In the genomic region with DNA sequence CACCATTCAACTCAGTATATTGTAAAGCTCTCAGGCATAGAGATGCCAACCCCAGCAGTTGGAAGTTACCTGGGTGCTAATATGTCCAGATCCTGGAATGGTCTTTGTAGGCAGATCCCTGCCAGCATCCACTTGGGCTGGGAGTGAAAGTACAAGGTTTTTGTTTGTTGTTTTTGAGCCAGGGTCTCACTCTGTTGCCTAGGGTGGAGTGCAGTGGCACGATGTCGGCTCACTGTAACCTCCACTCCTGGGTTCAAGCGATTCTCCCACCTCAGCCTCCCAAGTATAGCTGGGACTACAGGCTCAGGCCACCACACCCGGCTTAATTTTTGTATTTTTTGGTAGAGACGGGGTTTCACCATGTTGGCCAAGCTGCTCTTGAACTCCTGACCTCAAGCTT, we compare ENCODE assay signal across 21 cellular contexts.
A peak's percentile ranks its signal among the peaks of the same experiment; 100 is the strongest.
DNase-seq lines count a peak whose midpoint lies in the region; ATAC-seq and TF ChIP-seq lines count a peak whose summit lies in the region.
"Had no signal": no experiment of that assay in that cellular context is flagged by ENCODE, and none has a peak within 500 bp of the region (broad histone marks: within the 10 kb centered on the region; RNA-seq: fewer than 3 reads in every experiment).

No MANE protein-coding gene starts in this region.

- TF ChIP-seq POLR2A in Peyer's patch (IDR thresholded peaks at IDR 0.05), result no peak

- no peaks in the 10 kb centered on the region for H3K27me3 ChIP-seq in Peyer's patch
- H3K27me3 ChIP-seq in lower lobe of right lung (ENCODE audit: low read depth), result peaks cover 9% of the 10 kb centered on the region

- H3K27me3 Mint-ChIP-seq in activated CD4-positive, alpha-beta T cell treated with anti-CD3 and anti-CD28 coated beads, Interleukin-2, amount 10 ng/mL, durations not matched to agents 24 days and 14 days, result peaks cover 7% of the 10 kb centered on the region

- H3K9me3 ChIP-seq in Peyer's patch (no peaks in the 10 kb centered on the region), lower lobe of right lung (no peaks in the 10 kb centered on the region)
- H3K9me3 ChIP-seq: A549 had no signal

- intact Hi-C loops in lower lobe of right lung (cut with DNase I), result loop anchor here (10.0 kb wide), 1 partner anchor 418 kb away; no protein-coding TSS in a partner anchor
- intact Hi-C loops in posterior vena cava (cut with DNase I), result loop anchor here (5.0 to 10.0 kb wide), 2 partner anchors 258 to 266 kb away; no protein-coding TSS in a partner anchor
- intact Hi-C loops in activated CD4-positive, alpha-beta T cell treated with anti-CD3 and anti-CD28 coated beads, Interleukin-2, amount 10 ng/mL, durations not matched to agents 24 days and 14 days (cut with micrococcal nuclease), result no loop called here

- H3K4me1 ChIP-seq in Peyer's patch, result no peaks in the 10 kb centered on the region
- peaks cover 16% of the 10 kb centered on the region for H3K4me1 ChIP-seq in lower lobe of right lung
- H3K4me1 ChIP-seq: A549 had no signal

- no peak overlapping the region for H3K4me3 Mint-ChIP-seq in activated CD4-positive, alpha-beta T cell treated with anti-CD3 and anti-CD28 coated beads, Interleukin-2, amount 10 ng/mL, durations not matched to agents 24 days and 14 days
- H3K4me3 Mint-ChIP-seq: CD4-positive, alpha-beta memory T cell; H9 had no signal

- no peaks in the 10 kb centered on the region for H3K36me3 Mint-ChIP-seq in activated CD4-positive, alpha-beta T cell treated with anti-CD3 and anti-CD28 coated beads, Interleukin-2, amount 10 ng/mL, durations not matched to agents 24 days and 14 days (ENCODE audit: low read depth)
- H3K36me3 Mint-ChIP-seq: CD4-positive, alpha-beta memory T cell had no signal

- TF ChIP-seq CTCF in Peyer's patch (IDR thresholded peaks at IDR 0.05) (no peak), lower lobe of right lung (IDR thresholded peaks at IDR 0.05) (no peak)

- no peak overlapping the region for H3K27ac Mint-ChIP-seq in activated CD4-positive, alpha-beta T cell treated with anti-CD3 and anti-CD28 coated beads, Interleukin-2, amount 10 ng/mL, durations not matched to agents 24 days and 14 days
- H3K27ac Mint-ChIP-seq: CD4-positive, alpha-beta memory T cell; H9 had no signal

- no peaks in the 10 kb centered on the region for H3K4me1 Mint-ChIP-seq in activated CD4-positive, alpha-beta T cell treated with anti-CD3 and anti-CD28 coated beads, Interleukin-2, amount 10 ng/mL, durations not matched to agents 24 days and 14 days

- no peaks in the 10 kb centered on the region for H3K9me3 Mint-ChIP-seq in activated CD4-positive, alpha-beta T cell treated with anti-CD3 and anti-CD28 coated beads, Interleukin-2, amount 10 ng/mL, durations not matched to agents 24 days and 14 days
- H3K9me3 Mint-ChIP-seq: CD4-positive, alpha-beta memory T cell had no signal

- H3K27ac ChIP-seq in Peyer's patch (no peak overlapping the region), lower lobe of right lung (peak overlapping the region; percentile 11)
- H3K27ac ChIP-seq: A549, GM23248 had no signal

- no peak for ATAC-seq in lower lobe of right lung
- ATAC-seq in HG02870 (IDR thresholded peaks at IDR 0.05; ENCODE audit: unreplicated experiment), result no peak
- ATAC-seq: A549, HCT116 had no signal

- DNase-seq in Peyer's patch, result peak in 2 of 3 donors; percentile 8 to 25
- no peak for DNase-seq in lower lobe of right lung
- DNase-seq in posterior vena cava (ENCODE audit: low spot score), result peak; percentile 24
- DNase-seq in activated CD4-positive, alpha-beta T cell treated with anti-CD3 and anti-CD28 coated beads, Interleukin-2, amount 10 ng/mL, durations not matched to agents 24 days and 14 days, result no peak
- no peak for DNase-seq in SKM-1 (lab: John Stamatoyannopoulos, UW; ENCODE audit: unreplicated experiment)
- no peak for DNase-seq in NCI-H146 (lab: John Stamatoyannopoulos, UW)
- DNase-seq: 8988T; ACHN; AML-193; C1 segment of cervical spinal cord; Calu3; CD4-positive, alpha-beta memory T cell; COR-L47; DMS53; DMS79 treated with DMSO at 0.1 percent for 48 hours; GF-D8; GM23248 had no signal

- no peaks in the 10 kb centered on the region for H3K36me3 ChIP-seq in Peyer's patch
- H3K36me3 ChIP-seq in lower lobe of right lung, result no peaks in the 10 kb centered on the region

- H3K4me3 ChIP-seq in Peyer's patch (no peak overlapping the region), lower lobe of right lung (no peak overlapping the region)
- H3K4me3 ChIP-seq: A549, GM23248 had no signal

Comparison
In these comparisons a context has a peak if more than half of its experiments do, and no peak if none do; other contexts are left out.
1. DNase-seq: peak in Peyer's patch (2 of 3) and posterior vena cava (single experiment); none in lower lobe of right lung (single experiment), activated CD4-positive, alpha-beta T cell treated with anti-CD3 and anti-CD28 coated beads, Interleukin-2, amount 10 ng/mL, durations not matched to agents 24 days and 14 days (single experiment), SKM-1 (single experiment) and NCI-H146 (single experiment).